In genomic region chr17:48908853-48909394, GRCh38 we compare ENCODE assay signal across 8 cellular contexts. TPM values are rescaled to one million over a fixed set of nuclear protein-coding genes. Genes with fewer than 3 reads are reported as not detected.
A peak's percentile ranks its signal among the peaks of the same experiment; 100 is the strongest.
DNase-seq lines count a peak whose midpoint lies in the region; ATAC-seq and TF ChIP-seq lines count a peak whose summit lies in the region.

No MANE protein-coding gene starts in this region.

- peak; percentile 73 to 89 (median 84) for DNase-seq in CD8-positive, alpha-beta memory T cell
- no peak for DNase-seq in Panc1 (ENCODE audit: low read depth, low spot score)
- DNase-seq in fibroblast of peridontal ligament (ENCODE audit: extremely low read depth): peak; percentile 75
- DNase-seq in stimulated activated naive CD8-positive, alpha-beta T cell treated with anti-CD3 and anti-CD28 coated beads, Interleukin-15, Interleukin-2, amounts not matched to agents 100 U/mL and 50 U/mL, for 24 hours: peak; percentile 96

- POLR2A ChIA-PET in CD8-positive, alpha-beta memory T cell (lab: Charles Lee): interaction anchor here (1.9 to 2.5 kb wide), 2 partner anchors 16 to 36 kb away, joined by 11 to 35 read pairs; partner anchors contain the start of genes ATP5MC1 and SNF8
- POLR2A ChIA-PET in Panc1 (lab: Charles Lee): interaction anchor here (0.6 to 0.8 kb wide), 3 partner anchors 41 to 645 kb away, joined by 3 to 9 read pairs (median 4); no protein-coding TSS in a partner anchor

- no peaks in the 10 kb centered on the region for H3K27me3 ChIP-seq in CD8-positive, alpha-beta memory T cell (ENCODE audit: insufficient read depth, low read length, poor library complexity, severe bottlenecking)
- no peaks in the 10 kb centered on the region for H3K27me3 ChIP-seq in Panc1 (ENCODE audit: control insufficient read depth, insufficient read depth, low read length)

- H3K4me1 ChIP-seq in CD8-positive, alpha-beta memory T cell (ENCODE audit: insufficient read depth, low read length): peaks cover 29% of the 10 kb centered on the region
- H3K4me1 ChIP-seq in Panc1 (ENCODE audit: control insufficient read depth, insufficient read depth, low read length): peaks cover 37% of the 10 kb centered on the region

- intact Hi-C loops in Panc1 (cut with micrococcal nuclease; ENCODE audit: unreplicated experiment): no loop called here

- peak overlapping the region; percentile 91 for H3K27ac ChIP-seq in CD8-positive, alpha-beta memory T cell (ENCODE audit: low read depth, low read length)
- peak overlapping the region; percentile 85 for H3K27ac ChIP-seq in Panc1 (ENCODE audit: low read length)

- H3K27me3 Mint-ChIP-seq in CD8-positive, alpha-beta memory T cell: no peaks in the 10 kb centered on the region
- H3K27me3 Mint-ChIP-seq in IgD-negative memory B cell (no peaks in the 10 kb centered on the region), nephron (ENCODE audit: low read depth) (no peaks in the 10 kb centered on the region)
- H3K27me3 Mint-ChIP-seq in activated T-helper 17 cell treated with anti-CD3 and anti-CD28 coated beads, Interleukin-2, amount 50 U/mL, for 72 hours: no peaks in the 10 kb centered on the region

- peaks cover 26% of the 10 kb centered on the region for H3K36me3 ChIP-seq in CD8-positive, alpha-beta memory T cell (ENCODE audit: insufficient read depth, low read length)
- H3K36me3 ChIP-seq in Panc1 (ENCODE audit: control insufficient read depth, insufficient read depth, low read length): peaks cover 23% of the 10 kb centered on the region

- ATAC-seq in GM21515 (IDR thresholded peaks at IDR 0.05; ENCODE audit: unreplicated experiment): peak; percentile 35
- peak; percentile 81 for ATAC-seq in Panc1
- ATAC-seq in activated T-helper 17 cell treated with anti-CD3 and anti-CD28 coated beads, Interleukin-2, amount 50 U/mL, for 72 hours (replicated peaks): peak; percentile 50
- peak; percentile 61 for ATAC-seq in stimulated activated naive CD8-positive, alpha-beta T cell treated with anti-CD3 and anti-CD28 coated beads, Interleukin-15, Interleukin-2, amounts not matched to agents 100 U/mL and 50 U/mL, for 24 hours

- H3K27ac Mint-ChIP-seq in CD8-positive, alpha-beta memory T cell: peak overlapping the region; percentile 81 to 99 (median 96)
- peak overlapping the region; percentile 67 to 96 (median 74) for H3K27ac Mint-ChIP-seq in IgD-negative memory B cell
- peak overlapping the region; percentile 98 for H3K27ac Mint-ChIP-seq in activated T-helper 17 cell treated with anti-CD3 and anti-CD28 coated beads, Interleukin-2, amount 50 U/mL, for 72 hours
- peak overlapping the region; percentile 83 to 92 (median 87) for H3K27ac Mint-ChIP-seq in nephron

- BruUV-seq in Panc1 (replicated peaks; lab: Mats Ljungman, UMichigan): no TSS peak

- H3K36me3 Mint-ChIP-seq in CD8-positive, alpha-beta memory T cell: peaks cover 0 to 43% (median 3%) of the 10 kb centered on the region in 3 donors
- H3K36me3 Mint-ChIP-seq in IgD-negative memory B cell (no peaks in the 10 kb centered on the region), nephron (ENCODE audit: low read depth) (peaks cover 29% of the 10 kb centered on the region)
- H3K36me3 Mint-ChIP-seq in activated T-helper 17 cell treated with anti-CD3 and anti-CD28 coated beads, Interleukin-2, amount 50 U/mL, for 72 hours (ENCODE audit: low read depth): peaks cover 58% of the 10 kb centered on the region

- H3K4me1 Mint-ChIP-seq in CD8-positive, alpha-beta memory T cell: peaks cover 50 to 62% (median 59%) of the 10 kb centered on the region in 3 donors
- H3K4me1 Mint-ChIP-seq in IgD-negative memory B cell (peaks cover 43 to 44% (median 43%) of the 10 kb centered on the region in 3 donors), nephron (peaks cover 47% of the 10 kb centered on the region)
- peaks cover 42% of the 10 kb centered on the region for H3K4me1 Mint-ChIP-seq in activated T-helper 17 cell treated with anti-CD3 and anti-CD28 coated beads, Interleukin-2, amount 50 U/mL, for 72 hours

- TF ChIP-seq CTCF in Panc1 (IDR thresholded peaks at IDR 0.05) (no peak), nephron (IDR thresholded peaks at IDR 0.05; ENCODE audit: unreplicated experiment in 3 of 3) (no peak)

- peak overlapping the region; percentile 73 for H3K4me3 ChIP-seq in CD8-positive, alpha-beta memory T cell (ENCODE audit: low read length)
- peak overlapping the region; percentile 62 to 86 for H3K4me3 ChIP-seq in Panc1 (ENCODE audit: low read depth in 2 of 2, low read length in 2 of 2)

- no peaks in the 10 kb centered on the region for H3K9me3 ChIP-seq in CD8-positive, alpha-beta memory T cell (ENCODE audit: low read length)
- H3K9me3 ChIP-seq in Panc1 (ENCODE audit: control insufficient read depth, insufficient read depth, low read depth, low read length): no peaks in the 10 kb centered on the region

- H3K9me3 Mint-ChIP-seq in CD8-positive, alpha-beta memory T cell: no peaks in the 10 kb centered on the region
- no peaks in the 10 kb centered on the region for H3K9me3 Mint-ChIP-seq in IgD-negative memory B cell
- H3K9me3 Mint-ChIP-seq in activated T-helper 17 cell treated with anti-CD3 and anti-CD28 coated beads, Interleukin-2, amount 50 U/mL, for 72 hours: no peaks in the 10 kb centered on the region
- no peaks in the 10 kb centered on the region for H3K9me3 Mint-ChIP-seq in nephron

- in situ Hi-C loops in Panc1 (cut with HindIII; ENCODE audit: low pct_unique_long_range_greater_than_20kb, low sequenced_read_pairs): loop anchor here (10.0 kb wide), 1 partner anchor 174 kb away; no protein-coding TSS in a partner anchor

- CTCF ChIA-PET in CD8-positive, alpha-beta memory T cell (lab: Charles Lee): interaction anchor here (1.8 kb wide), 2 partner anchors 9 to 16 kb away, joined by 4 to 13 read pairs; partner anchors contain the start of gene ATP5MC1
- CTCF ChIA-PET in Panc1 (lab: Charles Lee): interaction anchor here (0.7 kb wide), 2 partner anchors 9 to 12 kb away, joined by 6 to 13 read pairs; no protein-coding TSS in a partner anchor

- peak overlapping the region; percentile 88 to 99 (median 92) for H3K4me3 Mint-ChIP-seq in CD8-positive, alpha-beta memory T cell
- H3K4me3 Mint-ChIP-seq in IgD-negative memory B cell (peak overlapping the region; percentile 89 to 96 (median 94)), nephron (peak overlapping the region; percentile 95 to 96 (median 96))
- peak overlapping the region; percentile 95 for H3K4me3 Mint-ChIP-seq in activated T-helper 17 cell treated with anti-CD3 and anti-CD28 coated beads, Interleukin-2, amount 50 U/mL, for 72 hours

RNA-seq across cellular contexts. Expression of gene UBE2Z, which starts 0.7 kb away (rescaled TPM):
- 100 to 1,000 TPM; 100 to 103 TPM for total RNA-seq in CD8-positive, alpha-beta memory T cell
- polyA plus RNA-seq in CD8-positive, alpha-beta memory T cell: 74.7 TPM
- polyA plus RNA-seq in IgD-negative memory B cell: 58.1 TPM
- 223 TPM for total RNA-seq in Panc1 (2021; ENCODE audit: unreplicated experiment)
- polyA plus RNA-seq in Panc1 (2012; ENCODE audit: insufficient read length): 149 TPM
- total RNA-seq in activated T-helper 17 cell treated with anti-CD3 and anti-CD28 coated beads, Interleukin-2, amount 50 U/mL, for 72 hours: 100 to 1,000 TPM in 1 of 2 donors, 10 to 100 TPM in 1; 88.9 to 130 TPM

RNA-seq across cellular contexts. Expression of gene ATP5MC1, which starts 16.3 kb away (rescaled TPM):
- 100 to 1,000 TPM; 131 to 138 TPM for total RNA-seq in CD8-positive, alpha-beta memory T cell
- polyA plus RNA-seq in CD8-positive, alpha-beta memory T cell: 143 TPM
- polyA plus RNA-seq in IgD-negative memory B cell: 192 TPM
- 296 TPM for total RNA-seq in Panc1 (2021; ENCODE audit: unreplicated experiment)
- 413 TPM for polyA plus RNA-seq in Panc1 (2012; ENCODE audit: insufficient read length)
- 100 to 1,000 TPM in 1 of 2 donors, 10 to 100 TPM in 1; 71.3 to 101 TPM for total RNA-seq in activated T-helper 17 cell treated with anti-CD3 and anti-CD28 coated beads, Interleukin-2, amount 50 U/mL, for 72 hours

RNA-seq across cellular contexts. Expression of gene SNF8, which starts 35.7 kb away (rescaled TPM):
- 100 to 1,000 TPM; 151 to 161 TPM for total RNA-seq in CD8-positive, alpha-beta memory T cell
- 113 TPM for polyA plus RNA-seq in CD8-positive, alpha-beta memory T cell
- polyA plus RNA-seq in IgD-negative memory B cell: 108 TPM
- total RNA-seq in Panc1 (2021; ENCODE audit: unreplicated experiment): 371 TPM
- 299 TPM for polyA plus RNA-seq in Panc1 (2012; ENCODE audit: insufficient read length)
- 100 to 1,000 TPM in 1 of 2 donors, 10 to 100 TPM in 1; 62.7 to 127 TPM for total RNA-seq in activated T-helper 17 cell treated with anti-CD3 and anti-CD28 coated beads, Interleukin-2, amount 50 U/mL, for 72 hours

RNA-seq across cellular contexts. Expression of gene GIP, which starts 59.5 kb away (rescaled TPM):
- total RNA-seq in CD8-positive, alpha-beta memory T cell: not detected
- not detected for polyA plus RNA-seq in CD8-positive, alpha-beta memory T cell
- polyA plus RNA-seq in IgD-negative memory B cell: not detected
- total RNA-seq in Panc1 (2021; ENCODE audit: unreplicated experiment): 0.77 TPM
- polyA plus RNA-seq in Panc1 (2012; ENCODE audit: insufficient read length): 1.6 TPM
- not detected for total RNA-seq in activated T-helper 17 cell treated with anti-CD3 and anti-CD28 coated beads, Interleukin-2, amount 50 U/mL, for 72 hours
